8 cellular contexts compared by ENCODE assay signal in genomic region chr6:143842902-143843688, GRCh38. TPM values are rescaled to one million over a fixed set of nuclear protein-coding genes. Genes with fewer than 3 reads are reported as not detected.
DNase-seq lines count a peak whose midpoint lies in the region; ATAC-seq and TF ChIP-seq lines count a peak whose summit lies in the region.

Gene LTV1 (plus strand): TSS chr6:143843338. CDS start chr6:143843478, 140 bp downstream.

- CTCF ChIA-PET in BJ (lab: Yijun Ruan, JAX), result interaction anchor here (0.7 to 2.0 kb wide), 3 partner anchors 20 to 268 kb away, joined by 3 to 7 read pairs (median 4); no protein-coding TSS in a partner anchor

- intact Hi-C loops in activated CD4-positive, alpha-beta T cell treated with anti-CD3 and anti-CD28 coated beads, Interleukin-2, amount 10 ng/mL, durations not matched to agents 24 days and 14 days (cut with micrococcal nuclease), result loop anchor here (1.0 to 5.0 kb wide), 8 partner anchors 37 to 392 kb away; partner anchors contain the start of genes ADAT2, PEX3 and SF3B5

- peak; percentile 100 for ATAC-seq in GM19324 (IDR thresholded peaks at IDR 0.05; ENCODE audit: low FRiP score, unreplicated experiment)
- ATAC-seq in HG03469 (IDR thresholded peaks at IDR 0.05; ENCODE audit: unreplicated experiment), result peak; percentile 100

- peak within 1 kb of the TSS; percentile 78 for H3K4me3 ChIP-seq in BJ (ENCODE audit: low read depth, low read length)
- peak within 1 kb of the TSS; percentile 77 for H3K4me3 ChIP-seq in coronary artery

- H3K4me1 Mint-ChIP-seq in activated CD4-positive, alpha-beta T cell treated with anti-CD3 and anti-CD28 coated beads, Interleukin-2, amount 10 ng/mL, durations not matched to agents 24 days and 14 days, result peaks cover 19% of the 10 kb centered on the region

- peak within 1 kb of the TSS; percentile 88 to 90 for H3K27ac ChIP-seq in coronary artery
- peak within 1 kb of the TSS; percentile 85 for H3K27ac ChIP-seq in layer of hippocampus (ENCODE audit: low read depth, low read length)

- peak; percentile 75 for DNase-seq in BJ (ENCODE audit: low read depth)
- peak; percentile 89 for DNase-seq in NCI-H526 treated with DMSO at 0.1 percent for 48 hours (lab: John Stamatoyannopoulos, UW)
- DNase-seq in activated CD4-positive, alpha-beta T cell treated with anti-CD3 and anti-CD28 coated beads, Interleukin-2, amount 10 ng/mL, durations not matched to agents 24 days and 14 days, result peak; percentile 98
- peak; percentile 97 for DNase-seq in coronary artery (ENCODE audit: low spot score)
- DNase-seq in stimulated activated CD4-positive, alpha-beta T cell treated with anti-CD3 and anti-CD28 coated beads, Interleukin-1b, Interleukin-23, amount 100 ng/mL, for 4 hours (ENCODE audit: low read depth in 2 of 2), result peak; percentile 87 to 88

- H3K27me3 Mint-ChIP-seq in activated CD4-positive, alpha-beta T cell treated with anti-CD3 and anti-CD28 coated beads, Interleukin-2, amount 10 ng/mL, durations not matched to agents 24 days and 14 days, result no peaks in the 10 kb centered on the region

- TF ChIP-seq CTCF in BJ (IDR thresholded peaks at IDR 0.05; ENCODE audit: insufficient read depth, low read depth, low read length) (no peak), coronary artery (IDR thresholded peaks at IDR 0.05) (no peak)

- H3K36me3 ChIP-seq in BJ (ENCODE audit: control insufficient read depth, insufficient read depth, low read length), result peaks cover 12% of the 10 kb centered on the region

- H3K4me3 Mint-ChIP-seq in activated CD4-positive, alpha-beta T cell treated with anti-CD3 and anti-CD28 coated beads, Interleukin-2, amount 10 ng/mL, durations not matched to agents 24 days and 14 days, result peak within 1 kb of the TSS; percentile 99

- H3K27me3 ChIP-seq in BJ (ENCODE audit: control insufficient read depth, insufficient read depth, low read length) (no peaks in the 10 kb centered on the region), layer of hippocampus (ENCODE audit: control insufficient read depth, insufficient read depth, low read length) (no peaks in the 10 kb centered on the region)

- peaks cover 36% of the 10 kb centered on the region for H3K36me3 Mint-ChIP-seq in activated CD4-positive, alpha-beta T cell treated with anti-CD3 and anti-CD28 coated beads, Interleukin-2, amount 10 ng/mL, durations not matched to agents 24 days and 14 days (ENCODE audit: low read depth)

- POLR2A ChIA-PET in BJ (lab: Charles Lee), result interaction anchor here (0.6 kb wide), 2 partner anchors 83 to 106 kb away, joined by 3 to 9 read pairs; no protein-coding TSS in a partner anchor

- no peaks in the 10 kb centered on the region for H3K9me3 Mint-ChIP-seq in activated CD4-positive, alpha-beta T cell treated with anti-CD3 and anti-CD28 coated beads, Interleukin-2, amount 10 ng/mL, durations not matched to agents 24 days and 14 days

- peak within 1 kb of the TSS; percentile 97 for H3K27ac Mint-ChIP-seq in activated CD4-positive, alpha-beta T cell treated with anti-CD3 and anti-CD28 coated beads, Interleukin-2, amount 10 ng/mL, durations not matched to agents 24 days and 14 days

RNA-seq across cellular contexts. Expression of gene LTV1, which starts in this region (rescaled TPM):
- 10.2 and 15.5 TPM in 2 replicates for polyA plus RNA-seq in BJ (2011; rRNA removed)
- 3.6 and 3.9 TPM in 2 replicates for polyA minus RNA-seq in BJ (2011; rRNA and poly(A)+ RNA removed)
- 61.3 and 63.8 TPM in 2 replicates for total RNA-seq in activated CD4-positive, alpha-beta T cell treated with anti-CD3 and anti-CD28 coated beads, Interleukin-2, amount 10 ng/mL, durations not matched to agents 24 days and 14 days

Comparison
In these comparisons a context has a peak if more than half of its experiments do, and no peak if none do; other contexts are left out.
1. Peak in every context shown above with its lines: DNase-seq, ATAC-seq, H3K4me3 ChIP-seq and H3K27ac ChIP-seq.